9 cellular contexts compared by ENCODE assay signal in the genomic region with DNA sequence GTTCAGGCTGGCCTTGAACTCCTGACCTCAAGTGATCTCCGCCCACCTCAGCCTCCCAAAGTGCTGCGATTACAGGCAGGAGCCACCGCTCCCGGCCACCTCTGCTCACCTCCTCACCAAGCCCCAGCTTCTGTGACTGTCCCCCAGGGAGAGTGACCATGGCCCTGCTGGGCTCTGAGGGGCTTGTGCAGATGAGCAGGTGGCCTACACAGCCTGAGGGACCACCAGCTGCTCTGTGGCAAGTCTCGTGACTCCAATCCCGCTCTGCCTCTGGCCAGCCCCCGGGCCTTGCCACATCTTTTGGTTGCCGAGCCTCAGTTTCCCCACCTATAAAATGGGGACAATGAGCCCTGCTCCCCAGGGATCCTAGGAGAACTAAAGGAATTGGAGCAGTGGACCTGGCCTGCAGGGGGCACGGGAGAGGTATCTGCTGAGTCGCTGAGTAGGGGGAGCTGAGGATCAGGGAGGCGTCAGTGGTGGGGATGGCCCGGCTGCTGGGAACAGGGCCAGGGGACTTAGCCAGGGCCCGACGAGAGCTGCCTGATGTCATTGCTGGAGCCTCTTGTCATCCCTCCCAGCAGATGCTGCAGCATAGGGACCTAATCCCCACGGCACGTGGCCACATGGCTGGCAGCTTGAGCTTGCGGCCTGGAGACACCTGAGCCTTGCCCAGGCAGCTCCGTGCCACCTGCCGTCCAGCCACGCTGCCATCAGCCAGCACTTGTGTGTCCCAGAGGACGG.
DNase-seq lines count a peak whose midpoint lies in the region; ATAC-seq and TF ChIP-seq lines count a peak whose summit lies in the region.
"Had no signal": no experiment of that assay in that cellular context is flagged by ENCODE, and none has a peak within 500 bp of the region (broad histone marks: within the 10 kb centered on the region; RNA-seq: fewer than 3 reads in every experiment).

No MANE protein-coding gene starts in this region.

- H3K27ac ChIP-seq in cingulate gyrus (ENCODE audit: low read depth, low read length) = peak overlapping the region; percentile 47

- H3K4me3 ChIP-seq in BE2C (ENCODE audit: low read depth, low read length) = no peak overlapping the region

- DNase-seq in BE2C (peak; percentile 36), NCI-H2029 (lab: John Stamatoyannopoulos, UW) (peak; percentile 97), nucleus accumbens (lab: John Stamatoyannopoulos, UW) (peak in 39 of 56 donors; percentile 12 to 82 (median 42)), GF-D8 (lab: John Stamatoyannopoulos, UW) (no peak), NCI-H226 (no peak), SKM-1 (lab: John Stamatoyannopoulos, UW; ENCODE audit: unreplicated experiment) (no peak)
- DNase-seq: naive B cell had no signal

- no peaks in the 10 kb centered on the region for H3K36me3 ChIP-seq in BE2C

- TF ChIP-seq CTCF in BE2C (IDR thresholded peaks at IDR 0.05; ENCODE audit: low read depth, low read length) = peak; percentile 15; the same call in 1 of the 2 replicates

- no peaks in the 10 kb centered on the region for H3K9me3 ChIP-seq in BE2C

- no peaks in the 10 kb centered on the region for H3K27me3 ChIP-seq in BE2C

- ATAC-seq in HG03571 (IDR thresholded peaks at IDR 0.05; ENCODE audit: unreplicated experiment) = no peak

- H3K4me1 ChIP-seq in BE2C = no peaks in the 10 kb centered on the region

Comparison
In these comparisons a context has a peak if more than half of its experiments do, and no peak if none do; other contexts are left out.
1. DNase-seq: peak in BE2C (single experiment), NCI-H2029 (single experiment) and nucleus accumbens (39 of 56); none in GF-D8 (single experiment), NCI-H226 (single experiment) and SKM-1 (single experiment).